20 cellular contexts compared by ENCODE assay signal in the genomic region with DNA sequence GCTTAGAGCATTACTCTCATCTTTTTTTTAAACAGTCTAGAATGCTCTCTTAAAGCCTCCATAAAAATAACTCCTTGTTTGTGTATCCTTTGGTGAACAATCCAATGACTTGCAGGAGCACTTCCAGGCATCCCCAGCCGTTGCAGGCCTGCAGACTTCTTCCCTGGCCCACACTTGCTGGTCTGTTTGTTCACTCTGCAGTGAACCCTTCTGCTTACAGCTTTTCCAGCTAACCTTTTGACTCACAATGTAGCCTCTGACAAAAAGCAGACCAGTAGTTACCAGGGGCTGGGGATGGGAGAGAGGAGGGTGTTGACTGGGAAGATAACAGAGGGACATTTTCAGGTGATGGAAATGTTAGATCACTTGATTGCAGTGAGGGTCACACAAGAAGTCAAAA. TPM values are rescaled to one million over a fixed set of nuclear protein-coding genes. Genes with fewer than 3 reads are reported as not detected.
DNase-seq lines count a peak whose midpoint lies in the region; ATAC-seq lines count a peak whose summit lies in the region.
"Had no signal": no experiment of that assay in that cellular context is flagged by ENCODE, and none has a peak within 500 bp of the region (broad histone marks: within the 10 kb centered on the region; RNA-seq: fewer than 3 reads in every experiment).

No MANE protein-coding gene starts in this region.

- ATAC-seq in stimulated activated naive B cell treated with anti-CD40 and anti-IgM and Interleukin-4, amounts not matched to agents 10 μg/mL and 1 μg/mL and 100 μg/mL, for 72 hours (replicated peaks), result no peak

- H3K9me3 Mint-ChIP-seq in stimulated activated naive B cell treated with anti-CD40 and anti-IgM and Interleukin-4, amounts not matched to agents 10 μg/mL and 1 μg/mL and 100 μg/mL, for 72 hours, result peaks cover 4 to 9% of the 10 kb centered on the region in 2 donors

- no peak overlapping the region for H3K9ac ChIP-seq in skeletal muscle tissue (ENCODE audit: low read depth in 1 of 3, low read length in 3 of 3)
- H3K9ac ChIP-seq: GM23248 had no signal

- H3K4me1 ChIP-seq in skeletal muscle tissue (ENCODE audit: control insufficient read depth in 3 of 3, insufficient read depth in 3 of 3, low read length in 3 of 3), result peaks cover 0 to 3% (median 0%) of the 10 kb centered on the region in 3 donors
- H3K4me1 ChIP-seq: SJCRH30 had no signal

- H3K27ac ChIP-seq in skeletal muscle tissue (ENCODE audit: low read depth, low read length) (peak overlapping the region; percentile 5), substantia nigra (ENCODE audit: low read depth, low read length, poor library complexity, severe bottlenecking) (no peak overlapping the region)
- H3K27ac ChIP-seq: GM23248, SJCRH30 had no signal

- H3K27me3 ChIP-seq in skeletal muscle tissue (ENCODE audit: control insufficient read depth in 3 of 3, insufficient read depth in 3 of 3, low read length in 3 of 3), result peaks cover 0 to 11% (median 7%) of the 10 kb centered on the region in 3 donors
- H3K27me3 ChIP-seq: SJCRH30 had no signal

- H3K4me3 Mint-ChIP-seq in stimulated activated naive B cell treated with anti-CD40 and anti-IgM and Interleukin-4, amounts not matched to agents 10 μg/mL and 1 μg/mL and 100 μg/mL, for 72 hours, result no peak overlapping the region
- H3K4me3 Mint-ChIP-seq: B cell; CD4-positive, alpha-beta T cell had no signal

- H3K4me1 Mint-ChIP-seq in stimulated activated naive B cell treated with anti-CD40 and anti-IgM and Interleukin-4, amounts not matched to agents 10 μg/mL and 1 μg/mL and 100 μg/mL, for 72 hours, result peaks cover 23 to 25% of the 10 kb centered on the region in 2 donors

- no peaks in the 10 kb centered on the region for H3K9me3 ChIP-seq in skeletal muscle tissue (ENCODE audit: control insufficient read depth in 3 of 3, low read length in 3 of 3)

- no peak overlapping the region for H3K27ac Mint-ChIP-seq in stimulated activated naive B cell treated with anti-CD40 and anti-IgM and Interleukin-4, amounts not matched to agents 10 μg/mL and 1 μg/mL and 100 μg/mL, for 72 hours
- H3K27ac Mint-ChIP-seq: B cell; CD4-positive, alpha-beta T cell had no signal

- no peak overlapping the region for H3K4me3 ChIP-seq in skeletal muscle tissue (ENCODE audit: low read length in 3 of 3)
- H3K4me3 ChIP-seq: GM23248, SJCRH30 had no signal

- H3K27me3 Mint-ChIP-seq in stimulated activated naive B cell treated with anti-CD40 and anti-IgM and Interleukin-4, amounts not matched to agents 10 μg/mL and 1 μg/mL and 100 μg/mL, for 72 hours, result peaks cover 16 to 31% of the 10 kb centered on the region in 2 donors

- H3K36me3 ChIP-seq in skeletal muscle tissue (ENCODE audit: control insufficient read depth in 3 of 3, insufficient read depth in 3 of 3, low read length in 3 of 3), result no peaks in the 10 kb centered on the region
- H3K36me3 ChIP-seq: SJCRH30 had no signal

- peaks cover 0 to 3% of the 10 kb centered on the region in 2 donors for H3K36me3 Mint-ChIP-seq in stimulated activated naive B cell treated with anti-CD40 and anti-IgM and Interleukin-4, amounts not matched to agents 10 μg/mL and 1 μg/mL and 100 μg/mL, for 72 hours

- peak; percentile 59 for DNase-seq in ELF-1 (ENCODE audit: low read depth, low spot score)
- DNase-seq in ecto neural progenitor cell (ENCODE audit: low spot score), result peak; percentile 21
- DNase-seq in mesenteric fat pad (ENCODE audit: low spot score), result peak; percentile 73
- DNase-seq in stimulated activated naive B cell treated with anti-CD40 and anti-IgM and Interleukin-4, amounts not matched to agents 10 μg/mL and 1 μg/mL and 100 μg/mL, for 72 hours, result no peak
- no peak for DNase-seq in substantia nigra (lab: John Stamatoyannopoulos, UW)
- DNase-seq in NCI-H128 (lab: John Stamatoyannopoulos, UW; ENCODE audit: unreplicated experiment), result no peak
- DNase-seq: CD4-positive, alpha-beta T cell; GM23248; HCEC 1CT; IMR-90; NCI-H1417 treated with DMSO at 0.1 percent for 48 hours; NCI-H1930; NCI-H2171; NCI-H446; RPMI8226; SJCRH30 had no signal

RNA-seq across cellular contexts. Expression of a gene that starts 9.1 kb away (rescaled TPM):
- total RNA-seq in mesenteric fat pad (0.87 TPM), skeletal muscle tissue (not detected)
- total RNA-seq: B cell, GM23248, HT-29, IMR-90, LHCN-M2, SJCRH30 had no signal

RNA-seq across cellular contexts. Expression of a gene that starts 21.7 kb away (rescaled TPM):
- total RNA-seq in mesenteric fat pad (1.4 TPM), skeletal muscle tissue (not detected)
- total RNA-seq: B cell; CD4-positive, alpha-beta T cell; GM23248; HT-29; IMR-90; LHCN-M2; SJCRH30 had no signal

RNA-seq across cellular contexts. Expression of a gene that starts 32.3 kb away (rescaled TPM):
- not detected for total RNA-seq in mesenteric fat pad
- total RNA-seq in skeletal muscle tissue, result not detected
- total RNA-seq: CD4-positive, alpha-beta T cell; GM23248; HT-29; IMR-90; LHCN-M2; SJCRH30 had no signal

RNA-seq across cellular contexts. Expression of a gene that starts 51.0 kb away (rescaled TPM):
- total RNA-seq in mesenteric fat pad (1.3 TPM), skeletal muscle tissue (4.7 TPM)
- total RNA-seq: GM23248 had no signal

Comparison
In these comparisons a context has a peak if more than half of its experiments do, and no peak if none do; other contexts are left out.
1. DNase-seq: peak in ELF-1 (single experiment), ecto neural progenitor cell (single experiment) and mesenteric fat pad (single experiment); none in stimulated activated naive B cell treated with anti-CD40 and anti-IgM and Interleukin-4, amounts not matched to agents 10 μg/mL and 1 μg/mL and 100 μg/mL, for 72 hours (single experiment), substantia nigra (0 of 49) and NCI-H128 (single experiment).